In genomic region chr4:11497972-11498371, GRCh38 we compare ENCODE assay signal across 17 cellular contexts.
DNase-seq lines count a peak whose midpoint lies in the region; ATAC-seq and TF ChIP-seq lines count a peak whose summit lies in the region.
"Had no signal": no experiment of that assay in that cellular context is flagged by ENCODE, and none has a peak within 500 bp of the region (broad histone marks: within the 10 kb centered on the region; RNA-seq: fewer than 3 reads in every experiment).

No MANE protein-coding gene starts in this region.

- H3K27ac Mint-ChIP-seq in activated naive CD8-positive, alpha-beta T cell treated with anti-CD3 and anti-CD28 coated beads, Interleukin-2, amount 50 U/mL, for 24 hours: no peak overlapping the region
- no peak overlapping the region for H3K27ac Mint-ChIP-seq in activated CD4-positive, alpha-beta memory T cell treated with anti-CD3 and anti-CD28 coated beads, Interleukin-2, amount 10 ng/mL, durations not matched to agents 7 days and 5 days
- H3K27ac Mint-ChIP-seq: CD8-positive, alpha-beta T cell had no signal

- H3K27me3 Mint-ChIP-seq in activated naive CD8-positive, alpha-beta T cell treated with anti-CD3 and anti-CD28 coated beads, Interleukin-2, amount 50 U/mL, for 24 hours: peaks cover 2% of the 10 kb centered on the region
- no peaks in the 10 kb centered on the region for H3K27me3 Mint-ChIP-seq in activated CD4-positive, alpha-beta memory T cell treated with anti-CD3 and anti-CD28 coated beads, Interleukin-2, amount 10 ng/mL, durations not matched to agents 7 days and 5 days

- peaks cover 10% of the 10 kb centered on the region; the same call in 1 of the 2 replicates for H3F3A ChIP-seq in PC-9 (ENCODE audit: insufficient read depth, low read depth)

- 57 to 83% methylated on average over 3 of the region's 3 CpGs for WGBS in mesodermal cell (ENCODE audit: insufficient coverage in 2 of 2), 2 experiments

- no peak overlapping the region for H3K4me3 Mint-ChIP-seq in activated naive CD8-positive, alpha-beta T cell treated with anti-CD3 and anti-CD28 coated beads, Interleukin-2, amount 50 U/mL, for 24 hours
- no peak overlapping the region for H3K4me3 Mint-ChIP-seq in activated CD4-positive, alpha-beta memory T cell treated with anti-CD3 and anti-CD28 coated beads, Interleukin-2, amount 10 ng/mL, durations not matched to agents 7 days and 5 days
- H3K4me3 Mint-ChIP-seq: CD8-positive, alpha-beta T cell had no signal

- CTCF ChIA-PET in PC-9 (lab: Charles Lee): interaction anchor here (0.5 to 0.9 kb wide), 4 partner anchors 15 to 1452 kb away, joined by 3 to 4 read pairs (median 3); no protein-coding TSS in a partner anchor
- CTCF ChIA-PET in activated CD4-positive, alpha-beta memory T cell treated with anti-CD3 and anti-CD28 coated beads, Interleukin-2, amount 10 ng/mL, durations not matched to agents 7 days and 5 days (lab: Charles Lee): no interaction called here

- POLR2A ChIA-PET in PC-9 (lab: Charles Lee; ENCODE audit: unreplicated experiment): no interaction called here
- POLR2A ChIA-PET in activated CD4-positive, alpha-beta memory T cell treated with anti-CD3 and anti-CD28 coated beads, Interleukin-2, amount 10 ng/mL, durations not matched to agents 7 days and 5 days (lab: Charles Lee): interaction anchor here (1.4 kb wide), 1 partner anchor 17 kb away, joined by 4 read pairs; no protein-coding TSS in a partner anchor

- H3K9me3 ChIP-seq in PC-9 (ENCODE audit: insufficient read depth, low read depth) (peaks cover 3% of the 10 kb centered on the region; the same call in 1 of the 2 replicates), mesodermal cell (ENCODE audit: control insufficient read depth, low read length) (no peaks in the 10 kb centered on the region)
- H3K9me3 ChIP-seq: BE2C had no signal

- no peak overlapping the region for H3K4me3 ChIP-seq in PC-9
- H3K4me3 ChIP-seq in mesodermal cell (ENCODE audit: extremely low read depth, insufficient read depth, low read length, poor library complexity, severe bottlenecking): no peak overlapping the region
- H3K4me3 ChIP-seq: GM23248 had no signal

- intact Hi-C loops in PC-9 (cut with micrococcal nuclease; ENCODE audit: unreplicated experiment): loop anchor here (1.0 to 5.0 kb wide), 5 partner anchors 69 to 915 kb away; partner anchors contain the start of gene HS3ST1

- peak; percentile 41 to 79 for DNase-seq in PC-9
- DNase-seq in foreskin keratinocyte: peak; percentile 84 to 95
- DNase-seq in activated naive CD8-positive, alpha-beta T cell treated with anti-CD3 and anti-CD28 coated beads, Interleukin-2, amount 50 U/mL, for 24 hours: no peak
- no peak for DNase-seq in activated naive CD4-positive, alpha-beta T cell treated with anti-CD3 and anti-CD28 coated beads, Interleukin-2, amount 50 U/mL, for 16 hours
- DNase-seq in activated CD4-positive, alpha-beta memory T cell treated with anti-CD3 and anti-CD28 coated beads, Interleukin-2, amount 10 ng/mL, durations not matched to agents 7 days and 5 days: no peak
- DNase-seq in NOMO-1 (lab: John Stamatoyannopoulos, UW; ENCODE audit: unreplicated experiment in 2 of 2): no peak
- DNase-seq: BE2C; CD8-positive, alpha-beta T cell; GF-D8; GM23248; NCI-H1105 treated with DMSO at 0.1 percent for 48 hours; NCI-H187; NCI-H446; SHP77 had no signal

- no peak overlapping the region; the same call in 1 of the 2 replicates for H3K4me2 ChIP-seq in PC-9
- H3K4me2 ChIP-seq: KMS-11 had no signal

- no peaks in the 10 kb centered on the region for H3K79me2 ChIP-seq in PC-9 (ENCODE audit: low read depth)

- no peaks in the 10 kb centered on the region for H3K9me3 Mint-ChIP-seq in activated naive CD8-positive, alpha-beta T cell treated with anti-CD3 and anti-CD28 coated beads, Interleukin-2, amount 50 U/mL, for 24 hours
- H3K9me3 Mint-ChIP-seq in activated CD4-positive, alpha-beta memory T cell treated with anti-CD3 and anti-CD28 coated beads, Interleukin-2, amount 10 ng/mL, durations not matched to agents 7 days and 5 days: peaks cover 3% of the 10 kb centered on the region

- TF ChIP-seq CTCF in PC-9 (conservative IDR thresholded peaks at IDR 0.05) (no peak), foreskin keratinocyte (conservative IDR thresholded peaks at IDR 0.05) (peak; percentile 59)

- ATAC-seq in foreskin keratinocyte: peak; percentile 37
- no peak for ATAC-seq in activated naive CD8-positive, alpha-beta T cell treated with anti-CD3 and anti-CD28 coated beads, Interleukin-2, amount 50 U/mL, for 24 hours
- ATAC-seq: CD8-positive, alpha-beta T cell; HepG2 had no signal

- no peaks in the 10 kb centered on the region; the same call in 1 of the 2 replicates for H3K36me3 ChIP-seq in PC-9 (ENCODE audit: low read depth)
- no peaks in the 10 kb centered on the region for H3K36me3 ChIP-seq in mesodermal cell (ENCODE audit: control insufficient read depth, insufficient read depth, low read length)
- H3K36me3 ChIP-seq: BE2C had no signal

- H3K4me1 ChIP-seq in PC-9 (replicated peaks; ENCODE audit: insufficient read depth): peaks cover 7% of the 10 kb centered on the region; the same call in 1 of the 2 replicates
- H3K4me1 ChIP-seq in foreskin keratinocyte: peaks cover 37% of the 10 kb centered on the region
- peaks cover 6% of the 10 kb centered on the region for H3K4me1 ChIP-seq in mesodermal cell (ENCODE audit: control insufficient read depth, insufficient read depth, low read length, poor library complexity, severe bottlenecking)
- H3K4me1 ChIP-seq: BE2C had no signal

- H3K9me2 ChIP-seq in PC-9 (ENCODE audit: insufficient read depth): no peaks in the 10 kb centered on the region

- H2AFZ ChIP-seq in PC-9: no peak overlapping the region; the same call in 1 of the 2 replicates
- H2AFZ ChIP-seq: GM23248 had no signal

- peak overlapping the region; percentile 87 for H3K27ac ChIP-seq in PC-9
- peak overlapping the region; percentile 89 for H3K27ac ChIP-seq in foreskin keratinocyte
- peak overlapping the region; percentile 63 for H3K27ac ChIP-seq in mesodermal cell (ENCODE audit: low read depth, low read length, severe bottlenecking)
- H3K27ac ChIP-seq: GM23248, KMS-11 had no signal

- H3K4me1 Mint-ChIP-seq in activated naive CD8-positive, alpha-beta T cell treated with anti-CD3 and anti-CD28 coated beads, Interleukin-2, amount 50 U/mL, for 24 hours: peaks cover 11% of the 10 kb centered on the region
- peaks cover 13% of the 10 kb centered on the region for H3K4me1 Mint-ChIP-seq in activated CD4-positive, alpha-beta memory T cell treated with anti-CD3 and anti-CD28 coated beads, Interleukin-2, amount 10 ng/mL, durations not matched to agents 7 days and 5 days

- BruUV-seq in PC-9 (replicated peaks; lab: Mats Ljungman, UMichigan): no TSS peak

- H3K36me3 Mint-ChIP-seq in activated naive CD8-positive, alpha-beta T cell treated with anti-CD3 and anti-CD28 coated beads, Interleukin-2, amount 50 U/mL, for 24 hours (ENCODE audit: low read depth): no peaks in the 10 kb centered on the region
- H3K36me3 Mint-ChIP-seq in activated CD4-positive, alpha-beta memory T cell treated with anti-CD3 and anti-CD28 coated beads, Interleukin-2, amount 10 ng/mL, durations not matched to agents 7 days and 5 days (ENCODE audit: low read depth): no peaks in the 10 kb centered on the region
- H3K36me3 Mint-ChIP-seq: CD8-positive, alpha-beta T cell had no signal

- H3K27me3 ChIP-seq in PC-9 (ENCODE audit: insufficient read depth, low read depth) (no peaks in the 10 kb centered on the region), foreskin keratinocyte (no peaks in the 10 kb centered on the region)
- H3K27me3 ChIP-seq: BE2C had no signal

- no peaks in the 10 kb centered on the region for H4K20me1 ChIP-seq in PC-9 (ENCODE audit: insufficient read depth)

Comparison
In these comparisons a context has a peak if more than half of its experiments do, and no peak if none do; other contexts are left out.
1. DNase-seq: peak in PC-9 (2 of 2) and foreskin keratinocyte (2 of 2); none in activated naive CD8-positive, alpha-beta T cell treated with anti-CD3 and anti-CD28 coated beads, Interleukin-2, amount 50 U/mL, for 24 hours (single experiment), activated naive CD4-positive, alpha-beta T cell treated with anti-CD3 and anti-CD28 coated beads, Interleukin-2, amount 50 U/mL, for 16 hours (single experiment), activated CD4-positive, alpha-beta memory T cell treated with anti-CD3 and anti-CD28 coated beads, Interleukin-2, amount 10 ng/mL, durations not matched to agents 7 days and 5 days (single experiment) and NOMO-1 (0 of 2).
2. Peak in every context shown above with its lines, with median percentiles within 50 percentile points of each other: H3K27ac ChIP-seq.